8 cellular contexts compared by ENCODE assay signal in the genomic region with DNA sequence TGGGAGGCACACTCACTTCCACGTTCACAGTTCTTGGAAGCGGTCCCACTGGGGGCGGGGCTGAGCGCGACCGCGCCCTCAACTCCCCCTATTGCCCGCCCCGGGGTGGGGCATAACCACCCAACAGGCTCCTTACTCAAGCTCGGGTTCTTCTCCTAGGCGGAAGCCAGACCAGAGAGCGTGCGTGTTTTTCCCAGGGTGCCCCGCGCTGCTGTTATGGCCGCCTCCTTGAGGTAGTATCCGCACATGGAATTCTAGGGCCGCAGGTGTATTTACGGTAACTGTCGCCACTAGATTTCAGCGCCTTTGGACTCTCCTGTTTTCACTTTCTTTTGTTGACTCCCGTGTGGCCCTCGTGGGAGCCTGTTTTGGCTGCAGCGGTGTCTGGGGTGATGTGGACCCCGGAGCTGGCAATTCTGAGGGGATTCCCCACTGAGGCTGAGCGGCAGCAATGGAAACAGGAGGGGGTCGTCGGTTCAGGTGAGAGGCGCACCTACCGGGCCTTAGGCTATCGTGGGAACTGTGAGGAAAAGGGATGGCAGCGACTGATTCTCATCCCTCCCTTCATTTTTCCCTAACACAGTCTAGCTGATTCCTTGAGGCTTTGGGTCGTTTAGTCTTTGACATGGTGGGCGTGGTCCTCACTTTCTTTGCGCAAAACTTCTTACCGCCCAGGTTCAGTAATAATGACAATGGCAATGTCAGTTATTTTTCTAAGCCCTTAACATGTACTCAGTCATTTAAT. TPM values are rescaled to one million over a fixed set of nuclear protein-coding genes. Genes with fewer than 3 reads are reported as not detected.
DNase-seq lines count a peak whose midpoint lies in the region; ATAC-seq and TF ChIP-seq lines count a peak whose summit lies in the region.

A gene (plus strand): TSS at position 150 of the 745 bp plus-strand sequence. CDS start 243 bp downstream, at position 393.

- CTCF ChIA-PET in AG04449 (lab: Yijun Ruan, JAX), result interaction anchor here (1.1 to 1.2 kb wide), 2 partner anchors 9 to 13 kb away, joined by 3 read pairs; no protein-coding TSS in a partner anchor

- H3K4me1 ChIP-seq in spleen, result peaks cover 9 to 50% (median 26%) of the 10 kb centered on the region in 6 donors

- H3K4me1 Mint-ChIP-seq in immature natural killer cell, result peaks cover 24 to 33% of the 10 kb centered on the region in 2 donors

- POLR2A ChIA-PET in AG04449 (lab: Yijun Ruan, JAX), result no interaction called here

- H3K36me3 Mint-ChIP-seq in immature natural killer cell, result peaks cover 4 to 7% (median 5%) of the 10 kb centered on the region in 3 donors

- H3K27ac ChIP-seq in caudate nucleus (ENCODE audit: low read depth, low read length) (peak within 1 kb of the TSS; percentile 39), spleen (peak within 1 kb of the TSS; percentile 15 to 78 (median 62))

- peak within 1 kb of the TSS; percentile 87 to 96 (median 95) for H3K4me3 Mint-ChIP-seq in immature natural killer cell

- H3K9me3 ChIP-seq in spleen, result no peaks in the 10 kb centered on the region

- ATAC-seq in GM18907 (IDR thresholded peaks at IDR 0.05; ENCODE audit: unreplicated experiment) (peak; percentile 100), HG03159 (IDR thresholded peaks at IDR 0.05; ENCODE audit: unreplicated experiment) (peak; percentile 99)

- H3K27me3 ChIP-seq in spleen (replicated peaks in 1 of 7), result no peaks in the 10 kb centered on the region

- no peaks in the 10 kb centered on the region for H3K9me3 Mint-ChIP-seq in immature natural killer cell

- DNase-seq in AG04449 (ENCODE audit: low read depth, low spot score) (peak; percentile 68), NCI-H2227 treated with DMSO at 0.1 percent for 48 hours (lab: John Stamatoyannopoulos, UW) (peak; percentile 94), caudate nucleus (lab: John Stamatoyannopoulos, UW) (peak; percentile 55 to 99 (median 93)), immature natural killer cell (peak; percentile 92), spleen (peak; percentile 99)

- no peak for TF ChIP-seq CTCF in AG04449 (IDR thresholded peaks at IDR 0.05; ENCODE audit: insufficient read depth, low read length, missing control alignments)
- no peak for TF ChIP-seq CTCF in WI38 (IDR thresholded peaks at IDR 0.05; ENCODE audit: low read depth, low read length)
- peak in 5 of 11 experiments; percentile 15 to 52 (median 37) for TF ChIP-seq CTCF in spleen (IDR thresholded peaks at IDR 0.05 in 8 of 11, conservative IDR thresholded peaks at IDR 0.05 in 3 of 11)

- 0 to 1% (median 0%) methylated on average over 26 to 36 of the region's 36 CpGs for WGBS in spleen, 5 donors

- H3K4me3 ChIP-seq in AG04449 (ENCODE audit: low read depth, low read length) (peak within 1 kb of the TSS; percentile 98), WI38 (ENCODE audit: low read depth, low read length) (peak within 1 kb of the TSS; percentile 80), spleen (peak within 1 kb of the TSS; percentile 60 to 98 (median 91))

- intact Hi-C loops in spleen (cut with DNase I; ENCODE audit: low total_unique reads), result no loop called here

- no peak for TF ChIP-seq POLR2A in spleen (IDR thresholded peaks at IDR 0.05)

- peak within 1 kb of the TSS; percentile 55 to 92 (median 86) for H3K27ac Mint-ChIP-seq in immature natural killer cell

- peaks cover 0 to 47% (median 17%) of the 10 kb centered on the region in 6 donors for H3K36me3 ChIP-seq in spleen

- peaks cover 3 to 5% (median 4%) of the 10 kb centered on the region in 3 donors for H3K27me3 Mint-ChIP-seq in immature natural killer cell (ENCODE audit: low read depth in 3 of 3)

RNA-seq across cellular contexts. Expression of the gene that starts here (rescaled TPM):
- polyA plus RNA-seq in immature natural killer cell (10 to 100 TPM in 2 of 3 donors, 1 to 10 TPM in 1; 6.3 to 14.4 (median 10.4) TPM), spleen (10 to 100 TPM in 2 of 3 donors, 1 to 10 TPM in 1; 9.0 to 12.7 (median 10.2) TPM)
- 10 to 100 TPM; 13.7 to 28.5 (median 21.9) TPM for total RNA-seq in spleen

Comparison
In these comparisons a context has a peak if more than half of its experiments do, and no peak if none do; other contexts are left out.
1. Peak in every context shown above with its lines: DNase-seq, ATAC-seq, H3K4me3 ChIP-seq and H3K27ac ChIP-seq.